ENCODE assay signal across 20 cellular contexts in genomic region chr10:112366992-112367391, GRCh38. TPM values are rescaled to one million over a fixed set of nuclear protein-coding genes. Genes with fewer than 3 reads are reported as not detected.
"Had no signal": no experiment of that assay in that cellular context is flagged by ENCODE, and none has a peak within 500 bp of the region (broad histone marks: within the 10 kb centered on the region; RNA-seq: fewer than 3 reads in every experiment).

No MANE protein-coding gene starts in this region.

- H3K36me3 Mint-ChIP-seq: naive thymus-derived CD8-positive, alpha-beta T cell had no signal

- H3K27me3 ChIP-seq: colonic mucosa, heart right ventricle, sigmoid colon, stomach had no signal

- H3K9me3 Mint-ChIP-seq: neural crest cell had no signal

- H3K4me3 Mint-ChIP-seq: neural crest cell had no signal

- H3K27ac ChIP-seq: colonic mucosa, heart right ventricle, sigmoid colon, skin epidermis, stomach, thoracic aorta had no signal

- DNase-seq: colonic mucosa; effector CD4-positive, alpha-beta T cell; heart right ventricle; hypothalamus; kidney glomerular epithelial cell; mammary epithelial cell; naive thymus-derived CD8-positive, alpha-beta T cell; posterior cingulate gyrus; sigmoid colon; stimulated activated CD4-positive, alpha-beta T cell treated with anti-CD3 and anti-CD28 coated beads, Interleukin-2, amount 100 ng/mL, for 24 hours; stimulated activated CD4-positive, alpha-beta T cell treated with anti-CD3 and anti-CD28 coated beads, Interleukin-4, amount 100 ng/mL, for 4 hours; stimulated activated naive CD4-positive, alpha-beta T cell; stomach; substantia nigra; trophoblast cell had no signal

- H3K36me3 ChIP-seq: colonic mucosa, heart right ventricle, sigmoid colon, stomach, thoracic aorta had no signal

- H3K27me3 Mint-ChIP-seq: naive thymus-derived CD8-positive, alpha-beta T cell had no signal

- H3K9me3 ChIP-seq: colonic mucosa, heart right ventricle, mucosa of descending colon, sigmoid colon, stomach, thoracic aorta had no signal

- ATAC-seq: esophagus mucosa; heart right ventricle; mucosa of descending colon; naive thymus-derived CD8-positive, alpha-beta T cell had no signal

- H3K4me3 ChIP-seq: colonic mucosa, heart right ventricle, mucosa of descending colon, sigmoid colon, skin epidermis, stomach, thoracic aorta had no signal

- H3K4me1 ChIP-seq: colonic mucosa had no signal

RNA-seq across cellular contexts. Expression of gene ACSL5, which starts 6.9 kb away (rescaled TPM):
- total RNA-seq: neural crest cell had no signal
